19 cellular contexts compared by ENCODE assay signal in the genomic region with DNA sequence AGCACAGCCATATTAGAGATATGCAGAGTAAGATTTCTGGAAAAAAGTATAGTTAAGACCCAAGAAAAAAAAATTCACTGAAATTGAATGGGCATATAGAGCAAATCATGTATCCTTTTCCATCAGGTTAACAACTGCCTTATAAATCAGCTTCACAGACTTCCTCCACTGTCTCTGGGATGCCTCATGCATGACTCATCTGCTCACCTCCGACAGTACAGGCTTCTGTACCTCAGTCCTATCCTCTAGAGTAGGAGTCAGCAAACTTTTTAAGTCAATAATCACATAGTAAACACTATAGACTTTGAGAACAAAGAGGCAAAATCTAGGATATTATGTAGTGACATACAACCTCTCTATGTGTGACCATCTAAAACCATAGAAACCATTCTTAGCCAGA.
DNase-seq lines count a peak whose midpoint lies in the region; ATAC-seq and TF ChIP-seq lines count a peak whose summit lies in the region.
"Had no signal": no experiment of that assay in that cellular context is flagged by ENCODE, and none has a peak within 500 bp of the region (broad histone marks: within the 10 kb centered on the region; RNA-seq: fewer than 3 reads in every experiment).

No MANE protein-coding gene starts in this region.

- H3K4me1 Mint-ChIP-seq in activated CD4-positive, alpha-beta T cell treated with anti-CD3 and anti-CD28 coated beads for 36 hours = no peaks in the 10 kb centered on the region
- H3K4me1 Mint-ChIP-seq: activated B cell treated with CpG ODN at 0.5 μM for 24 hours; activated naive CD8-positive, alpha-beta T cell treated with anti-CD3 and anti-CD28 coated beads, Interleukin-2, amount 10 ng/mL, durations not matched to agents 7 days and 5 days; B cell; naive thymus-derived CD4-positive, alpha-beta T cell had no signal

- no peak for TF ChIP-seq CTCF in RWPE1 (conservative IDR thresholded peaks at IDR 0.05; ENCODE audit: low read depth)
- no peak for TF ChIP-seq CTCF in transverse colon (IDR thresholded peaks at IDR 0.05)

- no peak overlapping the region for H3K4me3 Mint-ChIP-seq in activated CD4-positive, alpha-beta T cell treated with anti-CD3 and anti-CD28 coated beads for 36 hours
- H3K4me3 Mint-ChIP-seq: activated B cell treated with CpG ODN at 0.5 μM for 24 hours; activated naive CD8-positive, alpha-beta T cell treated with anti-CD3 and anti-CD28 coated beads, Interleukin-2, amount 10 ng/mL, durations not matched to agents 7 days and 5 days; B cell; dendritic cell treated with granulocyte-macrophage colony-stimulating factor and Interleukin-4, amounts not matched to agents 40 ng/mL and 50 ng/mL, for 4 days; naive thymus-derived CD4-positive, alpha-beta T cell had no signal

- 11 to 21% methylated on average over 1 of the region's 1 CpG for WGBS in transverse colon (ENCODE audit: low coverage in 1 of 2), 2 donors

- H3K9me3 ChIP-seq in transverse colon = peaks cover 0 to 3% of the 10 kb centered on the region in 2 donors

- in situ Hi-C loops in transverse colon (cut with MboI; ENCODE audit: low pct_ligation_motif_present in 1 of 4, low pct_unique_long_range_greater_than_20kb in 1 of 4, low sequenced_read_pairs in 3 of 4) = no loop called here

- H3K27ac ChIP-seq in RWPE1 (no peak overlapping the region), transverse colon (no peak overlapping the region)
- H3K27ac ChIP-seq: parathyroid adenoma had no signal

- H3K9me3 Mint-ChIP-seq in activated CD4-positive, alpha-beta T cell treated with anti-CD3 and anti-CD28 coated beads for 36 hours (ENCODE audit: low read depth) = peaks cover 3% of the 10 kb centered on the region

- no peak overlapping the region for H3K4me3 ChIP-seq in transverse colon
- H3K4me3 ChIP-seq: lung had no signal

- TF ChIP-seq POLR2A in transverse colon (IDR thresholded peaks at IDR 0.05) = no peak

- DNase-seq in HPDE6-E6E7 (ENCODE audit: extremely low spot score) (peak; percentile 57), RWPE1 (ENCODE audit: low spot score) (peak; percentile 76), iPS DF 19.7 (ENCODE audit: low read depth, low spot score) (peak; percentile 30), transverse colon (peak; percentile 10)
- no peak for DNase-seq in stimulated activated CD4-positive, alpha-beta T cell treated with anti-CD3 and anti-CD28 coated beads, Interleukin-1b, Interleukin-23, amount 100 ng/mL, for 48 hours
- DNase-seq in activated CD4-positive, alpha-beta T cell treated with anti-CD3 and anti-CD28 coated beads for 36 hours = no peak
- DNase-seq: activated B cell treated with CpG ODN at 0.5 μM for 24 hours; activated naive CD8-positive, alpha-beta T cell treated with anti-CD3 and anti-CD28 coated beads, Interleukin-2, amount 10 ng/mL, durations not matched to agents 7 days and 5 days; MV-4-11; naive thymus-derived CD4-positive, alpha-beta T cell; NCI-H187 treated with DMSO at 0.1 percent for 48 hours; SHP77; stimulated activated CD4-positive, alpha-beta T cell treated with anti-CD3 and anti-CD28 coated beads, Interleukin-4, amount 100 ng/mL, for 1 hour had no signal

- TF ChIP-seq EP300 in transverse colon (IDR thresholded peaks at IDR 0.05; ENCODE audit: low read depth) = no peak

- H3K36me3 ChIP-seq in transverse colon = no peaks in the 10 kb centered on the region

- CTCF ChIA-PET in RWPE1 (lab: Yijun Ruan, JAX) = no interaction called here
- CTCF ChIA-PET in activated CD4-positive, alpha-beta T cell treated with anti-CD3 and anti-CD28 coated beads for 36 hours (lab: Charles Lee) = no interaction called here

- intact Hi-C loops in transverse colon (cut with DNase I; ENCODE audit: low total_unique reads) = no loop called here
- intact Hi-C loops in activated CD4-positive, alpha-beta T cell treated with anti-CD3 and anti-CD28 coated beads for 36 hours (cut with DNase I, micrococcal nuclease) = no loop called here

- no peaks in the 10 kb centered on the region for H3K36me3 Mint-ChIP-seq in activated CD4-positive, alpha-beta T cell treated with anti-CD3 and anti-CD28 coated beads for 36 hours (ENCODE audit: low read depth)
- H3K36me3 Mint-ChIP-seq: activated naive CD8-positive, alpha-beta T cell treated with anti-CD3 and anti-CD28 coated beads, Interleukin-2, amount 10 ng/mL, durations not matched to agents 7 days and 5 days; naive thymus-derived CD4-positive, alpha-beta T cell had no signal

- no peak overlapping the region for H3K27ac Mint-ChIP-seq in activated CD4-positive, alpha-beta T cell treated with anti-CD3 and anti-CD28 coated beads for 36 hours
- H3K27ac Mint-ChIP-seq: activated B cell treated with CpG ODN at 0.5 μM for 24 hours; activated naive CD8-positive, alpha-beta T cell treated with anti-CD3 and anti-CD28 coated beads, Interleukin-2, amount 10 ng/mL, durations not matched to agents 7 days and 5 days; B cell; dendritic cell treated with granulocyte-macrophage colony-stimulating factor and Interleukin-4, amounts not matched to agents 40 ng/mL and 50 ng/mL, for 4 days; naive thymus-derived CD4-positive, alpha-beta T cell had no signal

- no peak for ATAC-seq in activated CD4-positive, alpha-beta T cell treated with anti-CD3 and anti-CD28 coated beads for 36 hours
- no peak for ATAC-seq in SK-N-SH treated with all-trans-retinoic acid at 6 μM for 48 hours
- ATAC-seq in HG03457 (IDR thresholded peaks at IDR 0.05; ENCODE audit: unreplicated experiment) = no peak
- ATAC-seq: naive thymus-derived CD4-positive, alpha-beta T cell had no signal

- H3K4me1 ChIP-seq in transverse colon = no peaks in the 10 kb centered on the region
- H3K4me1 ChIP-seq: parathyroid adenoma had no signal

- no peaks in the 10 kb centered on the region for H3K27me3 Mint-ChIP-seq in activated CD4-positive, alpha-beta T cell treated with anti-CD3 and anti-CD28 coated beads for 36 hours
- H3K27me3 Mint-ChIP-seq: activated B cell treated with CpG ODN at 0.5 μM for 24 hours; activated naive CD8-positive, alpha-beta T cell treated with anti-CD3 and anti-CD28 coated beads, Interleukin-2, amount 10 ng/mL, durations not matched to agents 7 days and 5 days; B cell; dendritic cell treated with granulocyte-macrophage colony-stimulating factor and Interleukin-4, amounts not matched to agents 40 ng/mL and 50 ng/mL, for 4 days had no signal

- H3K27me3 ChIP-seq in transverse colon = no peaks in the 10 kb centered on the region

- POLR2A ChIA-PET in RWPE1 (lab: Yijun Ruan, JAX; ENCODE audit: low non-redundant PET) = no interaction called here
- POLR2A ChIA-PET in activated CD4-positive, alpha-beta T cell treated with anti-CD3 and anti-CD28 coated beads for 36 hours (lab: Charles Lee) = no interaction called here

TF ChIP-seq in SK-N-SH treated with all-trans-retinoic acid at 6 μM for 48 hours, 23 proteins besides CTCF, POLR2A, EP300 and RAD21:
- TF ChIP-seq, protein P1, sequence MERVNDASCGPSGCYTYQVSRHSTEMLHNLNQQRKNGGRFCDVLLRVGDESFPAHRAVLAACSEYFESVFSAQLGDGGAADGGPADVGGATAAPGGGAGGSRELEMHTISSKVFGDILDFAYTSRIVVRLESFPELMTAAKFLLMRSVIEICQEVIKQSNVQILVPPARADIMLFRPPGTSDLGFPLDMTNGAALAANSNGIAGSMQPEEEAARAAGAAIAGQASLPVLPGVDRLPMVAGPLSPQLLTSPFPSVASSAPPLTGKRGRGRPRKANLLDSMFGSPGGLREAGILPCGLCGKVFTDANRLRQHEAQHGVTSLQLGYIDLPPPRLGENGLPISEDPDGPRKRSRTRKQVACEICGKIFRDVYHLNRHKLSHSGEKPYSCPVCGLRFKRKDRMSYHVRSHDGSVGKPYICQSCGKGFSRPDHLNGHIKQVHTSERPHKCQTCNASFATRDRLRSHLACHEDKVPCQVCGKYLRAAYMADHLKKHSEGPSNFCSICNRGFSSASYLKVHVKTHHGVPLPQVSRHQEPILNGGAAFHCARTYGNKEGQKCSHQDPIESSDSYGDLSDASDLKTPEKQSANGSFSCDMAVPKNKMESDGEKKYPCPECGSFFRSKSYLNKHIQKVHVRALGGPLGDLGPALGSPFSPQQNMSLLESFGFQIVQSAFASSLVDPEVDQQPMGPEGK (CRISPR knock-in tag; IDR thresholded peaks at IDR 0.05; ENCODE audit: borderline replicate concordance) = no peak
- no peak for TF ChIP-seq RARB (CRISPR knock-in tag; IDR thresholded peaks at IDR 0.05)
- TF ChIP-seq, protein P2, sequence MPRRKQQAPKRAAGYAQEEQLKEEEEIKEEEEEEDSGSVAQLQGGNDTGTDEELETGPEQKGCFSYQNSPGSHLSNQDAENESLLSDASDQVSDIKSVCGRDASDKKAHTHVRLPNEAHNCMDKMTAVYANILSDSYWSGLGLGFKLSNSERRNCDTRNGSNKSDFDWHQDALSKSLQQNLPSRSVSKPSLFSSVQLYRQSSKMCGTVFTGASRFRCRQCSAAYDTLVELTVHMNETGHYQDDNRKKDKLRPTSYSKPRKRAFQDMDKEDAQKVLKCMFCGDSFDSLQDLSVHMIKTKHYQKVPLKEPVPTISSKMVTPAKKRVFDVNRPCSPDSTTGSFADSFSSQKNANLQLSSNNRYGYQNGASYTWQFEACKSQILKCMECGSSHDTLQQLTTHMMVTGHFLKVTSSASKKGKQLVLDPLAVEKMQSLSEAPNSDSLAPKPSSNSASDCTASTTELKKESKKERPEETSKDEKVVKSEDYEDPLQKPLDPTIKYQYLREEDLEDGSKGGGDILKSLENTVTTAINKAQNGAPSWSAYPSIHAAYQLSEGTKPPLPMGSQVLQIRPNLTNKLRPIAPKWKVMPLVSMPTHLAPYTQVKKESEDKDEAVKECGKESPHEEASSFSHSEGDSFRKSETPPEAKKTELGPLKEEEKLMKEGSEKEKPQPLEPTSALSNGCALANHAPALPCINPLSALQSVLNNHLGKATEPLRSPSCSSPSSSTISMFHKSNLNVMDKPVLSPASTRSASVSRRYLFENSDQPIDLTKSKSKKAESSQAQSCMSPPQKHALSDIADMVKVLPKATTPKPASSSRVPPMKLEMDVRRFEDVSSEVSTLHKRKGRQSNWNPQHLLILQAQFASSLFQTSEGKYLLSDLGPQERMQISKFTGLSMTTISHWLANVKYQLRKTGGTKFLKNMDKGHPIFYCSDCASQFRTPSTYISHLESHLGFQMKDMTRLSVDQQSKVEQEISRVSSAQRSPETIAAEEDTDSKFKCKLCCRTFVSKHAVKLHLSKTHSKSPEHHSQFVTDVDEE (CRISPR knock-in tag; IDR thresholded peaks at IDR 0.05) = no peak
- TF ChIP-seq ISL1 (CRISPR knock-in tag; IDR thresholded peaks at IDR 0.05) = no peak
- TF ChIP-seq CREB5 (CRISPR knock-in tag; IDR thresholded peaks at IDR 0.05; ENCODE audit: low read depth) = no peak
- no peak for TF ChIP-seq OSR1 (CRISPR knock-in tag; IDR thresholded peaks at IDR 0.05)

Comparison
In these comparisons a context has a peak if more than half of its experiments do, and no peak if none do; other contexts are left out.
1. DNase-seq: peak in HPDE6-E6E7 (single experiment), RWPE1 (single experiment), iPS DF 19.7 (single experiment) and transverse colon (single experiment); none in stimulated activated CD4-positive, alpha-beta T cell treated with anti-CD3 and anti-CD28 coated beads, Interleukin-1b, Interleukin-23, amount 100 ng/mL, for 48 hours (single experiment) and activated CD4-positive, alpha-beta T cell treated with anti-CD3 and anti-CD28 coated beads for 36 hours (single experiment).